In the genomic region with DNA sequence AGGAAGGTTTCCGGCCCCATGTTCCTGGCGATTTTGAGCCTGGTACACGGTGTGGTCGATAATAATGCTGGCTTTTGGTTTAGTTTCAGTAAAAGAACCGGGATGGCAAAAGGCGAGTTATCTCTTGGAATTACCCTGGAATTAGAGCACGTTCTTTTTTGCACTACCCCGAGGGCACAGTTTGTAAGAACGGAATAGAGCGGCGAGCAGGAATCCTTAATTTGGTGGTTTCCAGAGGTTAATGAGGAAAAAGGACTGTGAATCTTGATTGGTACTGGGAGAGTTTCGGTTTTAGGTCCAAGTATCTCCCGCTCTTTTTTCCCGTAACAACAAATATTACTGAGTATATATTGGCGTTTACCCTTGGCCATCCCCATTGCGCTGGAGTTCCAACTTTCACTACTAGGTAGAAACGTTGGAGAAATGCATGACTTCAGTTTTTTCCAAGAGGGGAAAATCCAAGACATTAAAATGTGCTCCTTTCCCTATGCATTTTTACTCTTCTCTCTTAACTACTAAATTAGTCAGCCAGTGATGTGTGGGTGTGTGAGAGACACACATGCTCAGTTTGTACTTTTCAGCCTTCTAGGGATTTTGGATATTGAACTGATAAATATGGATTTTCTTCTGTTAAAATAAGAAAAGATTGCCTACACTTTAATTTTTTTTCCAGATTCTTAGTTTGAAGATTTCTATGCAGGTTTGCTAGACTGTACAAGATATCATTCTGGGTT, we compare ENCODE assay signal across 8 cellular contexts.
DNase-seq lines count a peak whose midpoint lies in the region; ATAC-seq lines count a peak whose summit lies in the region.

No MANE protein-coding gene starts in this region.

- H3K4me1 Mint-ChIP-seq in immature natural killer cell: peaks cover 18 to 22% of the 10 kb centered on the region in 2 donors
- peaks cover 15% of the 10 kb centered on the region for H3K4me1 Mint-ChIP-seq in stimulated activated effector memory CD8-positive, alpha-beta T cell treated with anti-CD3 and anti-CD28 coated beads, Interleukin-12 subunit alpha, Interleukin-12 subunit beta, amount 100 ng/mL, for 72 hours

- H3K36me3 Mint-ChIP-seq in immature natural killer cell: peaks cover 0 to 3% (median 0%) of the 10 kb centered on the region in 3 donors
- peaks cover 15% of the 10 kb centered on the region for H3K36me3 Mint-ChIP-seq in stimulated activated effector memory CD8-positive, alpha-beta T cell treated with anti-CD3 and anti-CD28 coated beads, Interleukin-12 subunit alpha, Interleukin-12 subunit beta, amount 100 ng/mL, for 72 hours

- peak overlapping the region; percentile 93 to 99 (median 95) for H3K4me3 Mint-ChIP-seq in immature natural killer cell
- H3K4me3 Mint-ChIP-seq in stimulated activated effector memory CD8-positive, alpha-beta T cell treated with anti-CD3 and anti-CD28 coated beads, Interleukin-12 subunit alpha, Interleukin-12 subunit beta, amount 100 ng/mL, for 72 hours: peak overlapping the region; percentile 95

- no peak for ATAC-seq in stimulated activated effector memory CD8-positive, alpha-beta T cell treated with anti-CD3 and anti-CD28 coated beads, Interleukin-12 subunit alpha, Interleukin-12 subunit beta, amount 100 ng/mL, for 72 hours
- ATAC-seq in HG03025 (IDR thresholded peaks at IDR 0.05; ENCODE audit: low FRiP score, unreplicated experiment) (no peak), HG02588 (IDR thresholded peaks at IDR 0.05; ENCODE audit: unreplicated experiment) (no peak), GM18511 (IDR thresholded peaks at IDR 0.05; ENCODE audit: unreplicated experiment) (no peak)

- H3K27ac Mint-ChIP-seq in immature natural killer cell: peak overlapping the region; percentile 99 to 100 (median 99)
- H3K27ac Mint-ChIP-seq in stimulated activated effector memory CD8-positive, alpha-beta T cell treated with anti-CD3 and anti-CD28 coated beads, Interleukin-12 subunit alpha, Interleukin-12 subunit beta, amount 100 ng/mL, for 72 hours: peak overlapping the region; percentile 99

- H3K9me3 Mint-ChIP-seq in immature natural killer cell: peaks cover 0 to 3% (median 0%) of the 10 kb centered on the region in 6 donors
- H3K9me3 Mint-ChIP-seq in stimulated activated effector memory CD8-positive, alpha-beta T cell treated with anti-CD3 and anti-CD28 coated beads, Interleukin-12 subunit alpha, Interleukin-12 subunit beta, amount 100 ng/mL, for 72 hours: no peaks in the 10 kb centered on the region

- peak; percentile 44 for DNase-seq in COR-L47 (lab: John Stamatoyannopoulos, UW)
- DNase-seq in Kasumi-1 (lab: John Stamatoyannopoulos, UW): peak; percentile 72 to 75
- peak; percentile 33 for DNase-seq in amniotic epithelial cell (ENCODE audit: low read depth)
- no peak for DNase-seq in immature natural killer cell
- no peak for DNase-seq in stimulated activated effector memory CD8-positive, alpha-beta T cell treated with anti-CD3 and anti-CD28 coated beads, Interleukin-12 subunit alpha, Interleukin-12 subunit beta, amount 100 ng/mL, for 72 hours (ENCODE audit: low spot score in 2 of 2)

- H3K27me3 Mint-ChIP-seq in immature natural killer cell (ENCODE audit: low read depth in 3 of 3): peaks cover 11 to 18% (median 14%) of the 10 kb centered on the region in 3 donors

Comparison
In these comparisons a context has a peak if more than half of its experiments do, and no peak if none do; other contexts are left out.
1. DNase-seq: peak in COR-L47 (single experiment), Kasumi-1 (2 of 2) and amniotic epithelial cell (single experiment); none in immature natural killer cell (0 of 3) and stimulated activated effector memory CD8-positive, alpha-beta T cell treated with anti-CD3 and anti-CD28 coated beads, Interleukin-12 subunit alpha, Interleukin-12 subunit beta, amount 100 ng/mL, for 72 hours (0 of 2).